ENCODE assay signal across 15 cellular contexts in the genomic region with DNA sequence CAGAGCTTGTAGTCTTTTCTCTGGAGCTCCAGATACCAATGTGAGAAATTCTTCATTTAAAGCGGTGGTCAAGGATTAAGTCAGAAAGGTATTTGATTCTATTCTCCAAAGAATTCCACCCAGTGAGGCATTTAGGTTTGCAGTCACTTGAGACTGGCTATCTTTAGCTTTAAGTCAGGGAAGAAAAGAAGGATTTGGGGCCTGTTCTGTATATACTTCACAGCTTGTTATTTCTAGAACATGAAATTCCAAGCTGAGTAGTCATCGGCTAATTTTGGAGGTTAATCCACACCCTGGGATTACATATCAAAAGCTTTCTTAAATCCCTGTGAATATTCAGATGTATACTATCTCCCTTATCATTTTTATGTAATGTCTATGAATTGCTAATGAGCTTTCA. TPM values are rescaled to one million over a fixed set of nuclear protein-coding genes. Genes with fewer than 3 reads are reported as not detected.
DNase-seq lines count a peak whose midpoint lies in the region; ATAC-seq and TF ChIP-seq lines count a peak whose summit lies in the region.
"Had no signal": no experiment of that assay in that cellular context is flagged by ENCODE, and none has a peak within 500 bp of the region (broad histone marks: within the 10 kb centered on the region; RNA-seq: fewer than 3 reads in every experiment).

No MANE protein-coding gene starts in this region.

- in situ Hi-C loops in HAP-1 (cut with MboI; ENCODE audit: low sequenced_read_pairs) (no loop called here), gastrocnemius medialis (cut with MboI; ENCODE audit: low sequenced_read_pairs in 4 of 4) (no loop called here)

- H4K20me1 ChIP-seq in SU-DHL-6 (ENCODE audit: low read depth, low read length), result no peaks in the 10 kb centered on the region

- H3K9me3 ChIP-seq in HAP-1 (no peaks in the 10 kb centered on the region), SU-DHL-6 (ENCODE audit: insufficient read depth, low read length) (no peaks in the 10 kb centered on the region), gastrocnemius medialis (no peaks in the 10 kb centered on the region)
- H3K9me3 ChIP-seq: transverse colon had no signal

- intact Hi-C loops in gastrocnemius medialis (cut with DNase I; ENCODE audit: low total_unique reads), result no loop called here

- H3K27me3 ChIP-seq in HAP-1 (ENCODE audit: low read depth) (no peaks in the 10 kb centered on the region), SU-DHL-6 (ENCODE audit: low read length) (no peaks in the 10 kb centered on the region), gastrocnemius medialis (no peaks in the 10 kb centered on the region)
- H3K27me3 ChIP-seq: transverse colon had no signal

- H3K27ac ChIP-seq in SU-DHL-6 (ENCODE audit: low read depth, low read length) (peak overlapping the region; percentile 97), gastrocnemius medialis (peak overlapping the region; percentile 76 to 85 (median 80))

- no peaks in the 10 kb centered on the region for H3K79me2 ChIP-seq in SU-DHL-6 (ENCODE audit: insufficient read depth, low read length)

- TF ChIP-seq CTCF in SU-DHL-6 (IDR thresholded peaks at IDR 0.05; ENCODE audit: insufficient read depth, low read length, poor library complexity, severe bottlenecking), result no peak
- no peak for TF ChIP-seq CTCF in fibroblast of pulmonary artery (IDR thresholded peaks at IDR 0.05; ENCODE audit: low read length, missing control alignments)
- no peak for TF ChIP-seq CTCF in gastrocnemius medialis (IDR thresholded peaks at IDR 0.05 in 4 of 5, conservative IDR thresholded peaks at IDR 0.05 in 1 of 5)

- peak overlapping the region; percentile 72 for H3K4me2 ChIP-seq in SU-DHL-6 (ENCODE audit: low read depth, low read length, poor library complexity, severe bottlenecking)

- no peak overlapping the region for H3K4me3 ChIP-seq in HAP-1
- H3K4me3 ChIP-seq in SU-DHL-6 (ENCODE audit: insufficient read depth, low read length, poor library complexity, severe bottlenecking), result no peak overlapping the region
- no peak overlapping the region for H3K4me3 ChIP-seq in fibroblast of pulmonary artery (replicated peaks; ENCODE audit: low read depth, low read length)
- no peak overlapping the region for H3K4me3 ChIP-seq in gastrocnemius medialis
- H3K4me3 ChIP-seq: transverse colon had no signal

- DNase-seq in HAP-1 (ENCODE audit: low spot score in 2 of 2) (peak; percentile 49 to 98), fibroblast of pulmonary artery (ENCODE audit: low read depth) (peak; percentile 21), gastrocnemius medialis (no peak), HUDEP-2 (lab: John Stamatoyannopoulos, UW; ENCODE audit: unreplicated experiment in 76 of 76) (no peak), SHP77 (lab: John Stamatoyannopoulos, UW) (no peak)
- DNase-seq: activated CD4-positive, alpha-beta T cell treated with anti-CD3 and anti-CD28 coated beads, Interleukin-2, amount 50 U/mL, for 48 hours; activated effector memory CD4-positive, alpha-beta T cell treated with Interleukin-2 at 50 U/mL for 16 hours; central memory CD4-positive, alpha-beta T cell; erythroblast; NCI-H2171 treated with DMSO at 0.1 percent for 48 hours; T-helper 9 cell; transverse colon had no signal

- no peak overlapping the region for H2AFZ ChIP-seq in SU-DHL-6 (ENCODE audit: low read depth, low read length, severe bottlenecking)

- H3K9me2 ChIP-seq in SU-DHL-6 (replicated peaks; ENCODE audit: insufficient read depth, low read length), result no peaks in the 10 kb centered on the region

- no peak for TF ChIP-seq POLR2A in gastrocnemius medialis (IDR thresholded peaks at IDR 0.05)

- H3K36me3 ChIP-seq in HAP-1 (replicated peaks) (no peaks in the 10 kb centered on the region), SU-DHL-6 (ENCODE audit: low read length) (no peaks in the 10 kb centered on the region), gastrocnemius medialis (peaks cover 0 to 14% of the 10 kb centered on the region in 2 donors)
- H3K36me3 ChIP-seq: transverse colon had no signal

- peaks cover 30% of the 10 kb centered on the region for H3K4me1 ChIP-seq in HAP-1
- H3K4me1 ChIP-seq in gastrocnemius medialis, result peaks cover 18 to 25% of the 10 kb centered on the region in 2 donors
- H3K4me1 ChIP-seq: transverse colon had no signal

- ATAC-seq in gastrocnemius medialis (peak; percentile 42 to 64), GM19463 (IDR thresholded peaks at IDR 0.05; ENCODE audit: unreplicated experiment) (no peak), HG03442 (IDR thresholded peaks at IDR 0.05; ENCODE audit: unreplicated experiment) (no peak)

- H3K9ac ChIP-seq in SU-DHL-6 (ENCODE audit: low read length), result peak overlapping the region; percentile 43; the same call in 1 of the 2 replicates

- H3F3A ChIP-seq in SU-DHL-6 (ENCODE audit: insufficient read depth), result peaks cover 13% of the 10 kb centered on the region

RNA-seq across cellular contexts. Expression of gene MYOM1, which starts 39.4 kb away (rescaled TPM):
- total RNA-seq in gastrocnemius medialis, result 100 to 1,000 TPM; 245 to 307 (median 273) TPM

Comparison
In these comparisons a context has a peak if more than half of its experiments do, and no peak if none do; other contexts are left out.
1. DNase-seq: peak in HAP-1 (2 of 2) and fibroblast of pulmonary artery (single experiment); none in gastrocnemius medialis (0 of 2), HUDEP-2 (0 of 76) and SHP77 (0 of 2).
2. ATAC-seq: peak in gastrocnemius medialis (2 of 2); none in GM19463 (single experiment) and HG03442 (single experiment).